In genomic region chr6:53239526-53239925, GRCh38 we compare ENCODE assay signal across 11 cellular contexts.
A peak's percentile ranks its signal among the peaks of the same experiment; 100 is the strongest.
DNase-seq lines count a peak whose midpoint lies in the region; ATAC-seq and TF ChIP-seq lines count a peak whose summit lies in the region.
"Had no signal": no experiment of that assay in that cellular context is flagged by ENCODE, and none has a peak within 500 bp of the region (broad histone marks: within the 10 kb centered on the region; RNA-seq: fewer than 3 reads in every experiment).

No MANE protein-coding gene starts in this region.

- H3K9me3 Mint-ChIP-seq in neural progenitor cell = no peaks in the 10 kb centered on the region

- H3K4me1 ChIP-seq in neural progenitor cell = no peaks in the 10 kb centered on the region

- H3K9me3 ChIP-seq in neural progenitor cell (ENCODE audit: low read depth) = no peaks in the 10 kb centered on the region

- H2AFZ ChIP-seq in neural progenitor cell (replicated peaks) = no peak overlapping the region

- H3K9ac ChIP-seq in neural progenitor cell = no peak overlapping the region

- peak; percentile 67 for ATAC-seq in GM18861 (IDR thresholded peaks at IDR 0.05; ENCODE audit: unreplicated experiment)
- peak; percentile 54 for ATAC-seq in HG02588 (IDR thresholded peaks at IDR 0.05; ENCODE audit: unreplicated experiment)
- peak; percentile 52 for ATAC-seq in HG03520 (IDR thresholded peaks at IDR 0.05; ENCODE audit: unreplicated experiment)

- H3K27me3 Mint-ChIP-seq in neural progenitor cell (ENCODE audit: insufficient read depth, low read depth) = peaks cover 2% of the 10 kb centered on the region

- no peaks in the 10 kb centered on the region for H3K36me3 ChIP-seq in neural progenitor cell

- no peak overlapping the region for H3K4me2 ChIP-seq in neural progenitor cell

- no peak for TF ChIP-seq CTCF in neural progenitor cell (IDR thresholded peaks at IDR 0.05)

- no peaks in the 10 kb centered on the region for H3K4me1 Mint-ChIP-seq in neural progenitor cell

- DNase-seq in DMS53 treated with DMSO at 0.1 percent for 48 hours (lab: John Stamatoyannopoulos, UW; ENCODE audit: unreplicated experiment) (peak; percentile 35), HuH-7.5 (ENCODE audit: low spot score) (no peak), OCI-M2 (lab: John Stamatoyannopoulos, UW; ENCODE audit: unreplicated experiment) (no peak), neural progenitor cell (ENCODE audit: low spot score) (no peak), foreskin melanocyte (no peak)
- DNase-seq: mesenchymal stem cell; stimulated activated naive CD4-positive, alpha-beta T cell had no signal

- no peaks in the 10 kb centered on the region for H3K27me3 ChIP-seq in neural progenitor cell

- H3K79me2 ChIP-seq in neural progenitor cell (ENCODE audit: low read depth) = no peaks in the 10 kb centered on the region

- H3K27ac ChIP-seq in neural progenitor cell = no peak overlapping the region

- no peak overlapping the region for H3K27ac Mint-ChIP-seq in neural progenitor cell

- no peaks in the 10 kb centered on the region for H4K20me1 ChIP-seq in neural progenitor cell (ENCODE audit: low read depth)

- H3K4me3 Mint-ChIP-seq in neural progenitor cell = no peak overlapping the region

- no peaks in the 10 kb centered on the region for H3F3A ChIP-seq in neural progenitor cell (ENCODE audit: low read depth)

- no peaks in the 10 kb centered on the region for H3K36me3 Mint-ChIP-seq in neural progenitor cell

- no peak overlapping the region for H3K4me3 ChIP-seq in neural progenitor cell
- H3K4me3 ChIP-seq: skin epidermis had no signal
